8 cellular contexts compared by ENCODE assay signal in genomic region chr13:113862766-113863510, GRCh38. TPM values are rescaled to one million over a fixed set of nuclear protein-coding genes. Genes with fewer than 3 reads are reported as not detected.
DNase-seq lines count a peak whose midpoint lies in the region; ATAC-seq, FAIRE-seq and TF ChIP-seq lines count a peak whose summit lies in the region.

No MANE protein-coding gene starts in this region.

- H3K4me1 Mint-ChIP-seq in activated naive CD8-positive, alpha-beta T cell treated with anti-CD3 and anti-CD28 coated beads, Interleukin-2, amount 50 U/mL, for 24 hours: peaks cover 10% of the 10 kb centered on the region

- H3K36me3 Mint-ChIP-seq in activated naive CD8-positive, alpha-beta T cell treated with anti-CD3 and anti-CD28 coated beads, Interleukin-2, amount 50 U/mL, for 24 hours (ENCODE audit: low read depth): no peaks in the 10 kb centered on the region

- H3K4me3 ChIP-seq in GM06990 (replicated peaks; ENCODE audit: low read depth, low read length): peak overlapping the region; percentile 52
- peak overlapping the region; percentile 19 for H3K4me3 ChIP-seq in HL-60 (replicated peaks; ENCODE audit: insufficient read depth, low read length)
- H3K4me3 ChIP-seq in heart left ventricle: peak overlapping the region; percentile 76 to 97 (median 86)
- H3K4me3 ChIP-seq in pancreas: peak overlapping the region; percentile 53 to 69 (median 59)

- DNase-seq in GM06990 (ENCODE audit: extremely low read depth, insufficient read length): no peak
- peak in 1 of 2 experiments; percentile 15 for DNase-seq in HL-60 (ENCODE audit: low read depth in 1 of 2, low spot score in 1 of 2)
- DNase-seq in activated naive CD8-positive, alpha-beta T cell treated with anti-CD3 and anti-CD28 coated beads, Interleukin-2, amount 50 U/mL, for 24 hours: no peak
- peak; percentile 72 to 87 (median 81) for DNase-seq in heart left ventricle
- DNase-seq in pancreas: peak in 5 of 6 donors; percentile 49 to 69 (median 57)
- DNase-seq in effector CD4-positive, alpha-beta T cell: no peak

- H3K4me1 ChIP-seq in heart left ventricle (peaks cover 0 to 53% (median 37%) of the 10 kb centered on the region in 12 donors), pancreas (peaks cover 0 to 9% (median 8%) of the 10 kb centered on the region in 3 donors)

- TF ChIP-seq CTCF in GM06990 (IDR thresholded peaks at IDR 0.05; ENCODE audit: insufficient read depth, low read length, poor library complexity, severe bottlenecking) (no peak), HL-60 (IDR thresholded peaks at IDR 0.05; ENCODE audit: insufficient read depth, low read length) (no peak), heart left ventricle (IDR thresholded peaks at IDR 0.05) (peak in 4 of 12 donors; percentile 11 to 34 (median 17)), pancreas (IDR thresholded peaks at IDR 0.05) (no peak)

- H3K36me3 ChIP-seq in GM06990 (ENCODE audit: control insufficient read depth, insufficient read depth, low read length) (no peaks in the 10 kb centered on the region), heart left ventricle (peaks cover 0 to 12% (median 0%) of the 10 kb centered on the region in 9 donors), pancreas (no peaks in the 10 kb centered on the region)

- peaks cover 2% of the 10 kb centered on the region for H3K27me3 ChIP-seq in GM06990 (replicated peaks; ENCODE audit: control insufficient read depth, insufficient read depth, low read length)
- peaks cover 41% of the 10 kb centered on the region for H3K27me3 ChIP-seq in HL-60 (ENCODE audit: insufficient read depth, poor library complexity, severe bottlenecking)
- peaks cover 0 to 6% (median 0%) of the 10 kb centered on the region in 9 donors for H3K27me3 ChIP-seq in heart left ventricle
- H3K27me3 ChIP-seq in pancreas: no peaks in the 10 kb centered on the region

- intact Hi-C loops in heart left ventricle (cut with DNase I) (loop anchor here in 7 of 10 donors (1.0 to 5.0 kb wide), 8 partner anchors 8 to 46 kb away; no protein-coding TSS in a partner anchor), pancreas (cut with DNase I) (no loop called here)

- FAIRE-seq in pancreas (lab: Jason Lieb, UNC): no peak

- no peak for TF ChIP-seq POLR2A in heart left ventricle (IDR thresholded peaks at IDR 0.05)

- no peaks in the 10 kb centered on the region for H3K9me3 ChIP-seq in heart left ventricle
- no peaks in the 10 kb centered on the region for H3K9me3 ChIP-seq in pancreas

- H3K27me3 Mint-ChIP-seq in activated naive CD8-positive, alpha-beta T cell treated with anti-CD3 and anti-CD28 coated beads, Interleukin-2, amount 50 U/mL, for 24 hours: peaks cover 46% of the 10 kb centered on the region

- H3K27ac ChIP-seq in HL-60 (replicated peaks) (no peak overlapping the region), heart left ventricle (peak overlapping the region; percentile 88 to 98 (median 94)), pancreas (peak overlapping the region; percentile 78 to 89 (median 86))

- H3K4me3 Mint-ChIP-seq in activated naive CD8-positive, alpha-beta T cell treated with anti-CD3 and anti-CD28 coated beads, Interleukin-2, amount 50 U/mL, for 24 hours: peak overlapping the region; percentile 50

- no peak overlapping the region for H3K27ac Mint-ChIP-seq in activated naive CD8-positive, alpha-beta T cell treated with anti-CD3 and anti-CD28 coated beads, Interleukin-2, amount 50 U/mL, for 24 hours

- H3K9me3 Mint-ChIP-seq in activated naive CD8-positive, alpha-beta T cell treated with anti-CD3 and anti-CD28 coated beads, Interleukin-2, amount 50 U/mL, for 24 hours: peaks cover 11% of the 10 kb centered on the region

- ATAC-seq in activated naive CD8-positive, alpha-beta T cell treated with anti-CD3 and anti-CD28 coated beads, Interleukin-2, amount 50 U/mL, for 24 hours: no peak
- ATAC-seq in heart left ventricle (peak; percentile 41 to 75 (median 70)), pancreas (peak; percentile 47 to 64 (median 55)), HG02970 (IDR thresholded peaks at IDR 0.05; ENCODE audit: low FRiP score, unreplicated experiment) (no peak), GM18873 (IDR thresholded peaks at IDR 0.05; ENCODE audit: low FRiP score, unreplicated experiment) (no peak)

- 3 to 6% (median 4%) methylated on average over 19 to 69 of the region's 69 CpGs for WGBS in heart left ventricle, 4 donors
- 14 to 18% methylated on average over 66 to 69 of the region's 69 CpGs for WGBS in pancreas, 2 donors

RNA-seq across cellular contexts. Expression of gene GAS6, which starts 0.9 kb away (rescaled TPM):
- total RNA-seq in heart left ventricle: 100 to 1,000 TPM; 125 to 438 (median 183) TPM
- polyA plus RNA-seq in heart left ventricle: 100 to 1,000 TPM in 1 of 2 donors, 10 to 100 TPM in 1; 96.7 to 249 TPM
- total RNA-seq in pancreas: 10 to 100 TPM; 24.3 to 68.8 (median 38.6) TPM
- polyA plus RNA-seq in pancreas: 100 to 1,000 TPM in 1 of 2 donors, 10 to 100 TPM in 1; 98.0 to 124 TPM

Comparison
In these comparisons a context has a peak if more than half of its experiments do, and no peak if none do; other contexts are left out.
1. DNase-seq: peak in heart left ventricle (5 of 5) and pancreas (5 of 6); none in GM06990 (single experiment), activated naive CD8-positive, alpha-beta T cell treated with anti-CD3 and anti-CD28 coated beads, Interleukin-2, amount 50 U/mL, for 24 hours (single experiment) and effector CD4-positive, alpha-beta T cell (single experiment).
2. H3K4me3 ChIP-seq: peak in every context shown above with its lines; median percentile 86 in heart left ventricle; 59 in pancreas; 52 in GM06990; 19 in HL-60.
3. ATAC-seq: peak in heart left ventricle (4 of 4) and pancreas (4 of 4); none in activated naive CD8-positive, alpha-beta T cell treated with anti-CD3 and anti-CD28 coated beads, Interleukin-2, amount 50 U/mL, for 24 hours (single experiment), HG02970 (single experiment) and GM18873 (single experiment).
4. intact Hi-C loops: an anchor here in heart left ventricle (1.0 to 5.0 kb wide); none called in pancreas.